1 cellular context compared by ENCODE assay signal in genomic region chr20:24994470-24995368, GRCh38.
TF ChIP-seq lines count a peak whose summit lies in the region.

No MANE protein-coding gene starts in this region.

TF ChIP-seq in SK-N-SH, 30 proteins besides CTCF, POLR2A, EP300 and RAD21 (continued from another document):
- TF ChIP-seq ZBTB33 (IDR thresholded peaks at IDR 0.05; ENCODE audit: borderline replicate concordance, low read depth) (no peak), EZH2phosphoT487 (IDR thresholded peaks at IDR 0.05; ENCODE audit: borderline replicate concordance, low read depth) (no peak), SMC3 (IDR thresholded peaks at IDR 0.05; ENCODE audit: low read depth, low read length) (peak; percentile 93), PBX3 (IDR thresholded peaks at IDR 0.05) (peak; percentile 98), YY1 (IDR thresholded peaks at IDR 0.05; ENCODE audit: low read depth) (no peak), TAF1 (IDR thresholded peaks at IDR 0.05; ENCODE audit: borderline replicate concordance, low read depth, low read length) (no peak), TEAD4 (IDR thresholded peaks at IDR 0.05; ENCODE audit: borderline replicate concordance, insufficient read depth) (no peak), GABPA (IDR thresholded peaks at IDR 0.05; ENCODE audit: low read depth) (no peak), GATA2 (CRISPR knock-in tag; IDR thresholded peaks at IDR 0.05) (no peak), USF2 (IDR thresholded peaks at IDR 0.05; ENCODE audit: borderline replicate concordance, low read depth, low read length) (no peak), USF1 (IDR thresholded peaks at IDR 0.05; ENCODE audit: borderline replicate concordance, low read depth) (no peak), MAX (IDR thresholded peaks at IDR 0.05; ENCODE audit: low read depth) (peak; percentile 34; the same call in 1 of the 2 replicates), SIN3A (IDR thresholded peaks at IDR 0.05; ENCODE audit: borderline replicate concordance, low read depth, low read length) (peak; percentile 48; the same call in 1 of the 2 replicates), TCF12 (IDR thresholded peaks at IDR 0.05) (peak; percentile 13; the same call in 1 of the 2 replicates), MXI1 (IDR thresholded peaks at IDR 0.05; ENCODE audit: low read depth, low read length) (peak; percentile 76; the same call in 1 of the 2 replicates), RCOR1 (IDR thresholded peaks at IDR 0.05; ENCODE audit: low read length) (no peak; the same call in 1 of the 2 replicates), ELF1 (IDR thresholded peaks at IDR 0.05) (no peak), FOXM1 (IDR thresholded peaks at IDR 0.05; ENCODE audit: low read depth) (no peak), MEF2A (IDR thresholded peaks at IDR 0.05; ENCODE audit: borderline replicate concordance, low read depth) (no peak), RFX5 (IDR thresholded peaks at IDR 0.05; ENCODE audit: low read length) (no peak), CHD2 (IDR thresholded peaks at IDR 0.05; ENCODE audit: low read length, partially characterized antibody) (peak; percentile 37), RXRA (IDR thresholded peaks at IDR 0.05; ENCODE audit: borderline replicate concordance, low read depth) (no peak), FOSL2 (IDR thresholded peaks at IDR 0.05; ENCODE audit: borderline replicate concordance, low read depth) (no peak), NFIC (IDR thresholded peaks at IDR 0.05; ENCODE audit: borderline replicate concordance) (peak; percentile 72)
